Comparison of ENCODE assay signal across 1 cellular context in genomic region chr6:37480951-37481597, GRCh38.
A peak's percentile ranks its signal among the peaks of the same experiment; 100 is the strongest.
TF ChIP-seq lines count a peak whose summit lies in the region.

No MANE protein-coding gene starts in this region.

TF ChIP-seq in H1, 55 proteins besides CTCF, POLR2A, EP300 and RAD21:
- TF ChIP-seq MAX (IDR thresholded peaks at IDR 0.05): no peak
- TF ChIP-seq NANOG (IDR thresholded peaks at IDR 0.05; ENCODE audit: insufficient read depth, low read depth, low read length, poor library complexity, severe bottlenecking): peak; percentile 30
- TF ChIP-seq ASH2L (IDR thresholded peaks at IDR 0.05; ENCODE audit: low read length): peak; percentile 10
- TF ChIP-seq, protein P1, sequence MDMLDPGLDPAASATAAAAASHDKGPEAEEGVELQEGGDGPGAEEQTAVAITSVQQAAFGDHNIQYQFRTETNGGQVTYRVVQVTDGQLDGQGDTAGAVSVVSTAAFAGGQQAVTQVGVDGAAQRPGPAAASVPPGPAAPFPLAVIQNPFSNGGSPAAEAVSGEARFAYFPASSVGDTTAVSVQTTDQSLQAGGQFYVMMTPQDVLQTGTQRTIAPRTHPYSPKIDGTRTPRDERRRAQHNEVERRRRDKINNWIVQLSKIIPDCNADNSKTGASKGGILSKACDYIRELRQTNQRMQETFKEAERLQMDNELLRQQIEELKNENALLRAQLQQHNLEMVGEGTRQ (IDR thresholded peaks at IDR 0.05; ENCODE audit: low read length): no peak
